Comparison of ENCODE assay signal across 2 cellular contexts in the genomic region with DNA sequence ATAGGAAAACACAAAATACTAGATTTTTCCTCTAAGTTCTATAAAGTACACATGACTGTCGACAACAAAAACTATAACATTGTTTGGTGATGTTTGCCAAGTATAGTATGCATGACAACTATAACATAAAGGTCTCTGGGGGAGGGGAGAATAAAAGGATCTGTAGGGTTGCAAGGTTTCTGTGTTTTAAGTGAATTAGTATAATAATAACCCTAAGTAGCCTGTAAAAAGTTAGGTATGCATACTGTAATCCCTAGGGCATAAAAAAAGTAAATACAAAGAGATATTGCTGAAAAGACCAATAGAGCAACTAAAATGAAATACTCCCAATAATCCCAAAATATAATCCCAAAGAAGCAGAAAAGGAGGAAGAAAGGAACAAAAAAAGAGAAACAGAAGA.
TF ChIP-seq lines count a peak whose summit lies in the region.

No MANE protein-coding gene starts in this region.

TF ChIP-seq in IMR-90, 13 proteins besides CTCF, POLR2A, EP300 and RAD21:
- TF ChIP-seq BHLHE40 (IDR thresholded peaks at IDR 0.05; ENCODE audit: low read depth, low read length) (no peak), MAZ (IDR thresholded peaks at IDR 0.05; ENCODE audit: borderline replicate concordance, low read depth, low read length) (no peak)
- TF ChIP-seq, protein P1, sequence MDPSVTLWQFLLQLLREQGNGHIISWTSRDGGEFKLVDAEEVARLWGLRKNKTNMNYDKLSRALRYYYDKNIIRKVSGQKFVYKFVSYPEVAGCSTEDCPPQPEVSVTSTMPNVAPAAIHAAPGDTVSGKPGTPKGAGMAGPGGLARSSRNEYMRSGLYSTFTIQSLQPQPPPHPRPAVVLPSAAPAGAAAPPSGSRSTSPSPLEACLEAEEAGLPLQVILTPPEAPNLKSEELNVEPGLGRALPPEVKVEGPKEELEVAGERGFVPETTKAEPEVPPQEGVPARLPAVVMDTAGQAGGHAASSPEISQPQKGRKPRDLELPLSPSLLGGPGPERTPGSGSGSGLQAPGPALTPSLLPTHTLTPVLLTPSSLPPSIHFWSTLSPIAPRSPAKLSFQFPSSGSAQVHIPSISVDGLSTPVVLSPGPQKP (IDR thresholded peaks at IDR 0.05; ENCODE audit: borderline replicate concordance, low read depth, low read length): no peak

TF ChIP-seq in H1, 55 proteins besides CTCF, POLR2A, EP300 and RAD21:
- TF ChIP-seq BACH1 (IDR thresholded peaks at IDR 0.05; ENCODE audit: low read length) (no peak), SRF (IDR thresholded peaks at IDR 0.05; ENCODE audit: low read depth, low read length) (no peak), SIRT6 (IDR thresholded peaks at IDR 0.05; ENCODE audit: low read length) (no peak), HDAC2 (IDR thresholded peaks at IDR 0.05; ENCODE audit: borderline replicate concordance in 1 of 2, low read depth in 2 of 2, low read length in 2 of 2) (no peak), GTF2F1 (IDR thresholded peaks at IDR 0.05; ENCODE audit: borderline replicate concordance, low read depth, low read length) (no peak), CREB1 (IDR thresholded peaks at IDR 0.05) (no peak), CHD2 (IDR thresholded peaks at IDR 0.05; ENCODE audit: low read length) (no peak), BRCA1 (IDR thresholded peaks at IDR 0.05; ENCODE audit: low read depth, low read length) (no peak)
- TF ChIP-seq, protein P2, sequence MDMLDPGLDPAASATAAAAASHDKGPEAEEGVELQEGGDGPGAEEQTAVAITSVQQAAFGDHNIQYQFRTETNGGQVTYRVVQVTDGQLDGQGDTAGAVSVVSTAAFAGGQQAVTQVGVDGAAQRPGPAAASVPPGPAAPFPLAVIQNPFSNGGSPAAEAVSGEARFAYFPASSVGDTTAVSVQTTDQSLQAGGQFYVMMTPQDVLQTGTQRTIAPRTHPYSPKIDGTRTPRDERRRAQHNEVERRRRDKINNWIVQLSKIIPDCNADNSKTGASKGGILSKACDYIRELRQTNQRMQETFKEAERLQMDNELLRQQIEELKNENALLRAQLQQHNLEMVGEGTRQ (IDR thresholded peaks at IDR 0.05; ENCODE audit: low read length): no peak
